30 cellular contexts compared by ENCODE assay signal in the genomic region with DNA sequence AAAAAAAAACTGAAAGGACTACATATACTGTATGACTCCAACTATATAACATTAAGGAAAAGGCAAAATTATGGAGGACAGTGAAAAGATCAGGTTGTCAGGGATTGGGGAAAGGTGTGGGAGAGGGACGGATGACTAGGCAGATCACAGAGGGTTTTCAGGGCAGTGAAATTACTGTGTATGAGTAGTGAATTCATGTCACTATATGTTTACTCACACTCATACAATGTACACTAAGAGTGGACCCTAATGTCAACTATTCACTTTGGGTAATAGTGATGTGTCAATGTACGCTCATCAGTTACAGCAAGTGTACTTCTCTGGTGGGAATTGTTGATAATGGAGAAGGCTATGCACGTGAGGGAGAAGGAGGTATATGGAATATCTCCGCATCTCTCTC.
"Had no signal": no experiment of that assay in that cellular context is flagged by ENCODE, and none has a peak within 500 bp of the region (broad histone marks: within the 10 kb centered on the region; RNA-seq: fewer than 3 reads in every experiment).

No MANE protein-coding gene starts in this region.

- H3K4me3 Mint-ChIP-seq: naive thymus-derived CD8-positive, alpha-beta T cell; natural killer cell treated with Interleukin-12 subunit alpha and Interleukin-12 subunit beta and Interleukin-15 and Interleukin-18, amount 100 ng/mL, for 72 hours; nephron progenitor cell; neural crest cell; stimulated activated effector memory CD8-positive, alpha-beta T cell treated with anti-CD3 and anti-CD28 coated beads, Interleukin-12 subunit alpha, Interleukin-12 subunit beta, amount 100 ng/mL, for 72 hours; stimulated activated naive B cell treated with anti-CD40 and anti-IgM and Interleukin-4, amounts not matched to agents 10 μg/mL and 1 μg/mL and 100 μg/mL, for 72 hours; stimulated activated naive CD8-positive, alpha-beta T cell treated with anti-CD3 and anti-CD28 coated beads, Interleukin-15, Interleukin-2, amounts not matched to agents 100 ng/mL and 50 ng/mL, for 24 hours; type B pancreatic cell had no signal

- H3K27me3 ChIP-seq: neutrophil, ovary, right lobe of liver, sigmoid colon, stomach, thyroid gland, transverse colon, upper lobe of right lung, uterus had no signal

- H3K27ac Mint-ChIP-seq: naive thymus-derived CD8-positive, alpha-beta T cell; natural killer cell treated with Interleukin-12 subunit alpha and Interleukin-12 subunit beta and Interleukin-15 and Interleukin-18, amount 100 ng/mL, for 72 hours; nephron progenitor cell; progenitor cell of endocrine pancreas; stimulated activated effector memory CD8-positive, alpha-beta T cell treated with anti-CD3 and anti-CD28 coated beads, Interleukin-12 subunit alpha, Interleukin-12 subunit beta, amount 100 ng/mL, for 72 hours; stimulated activated naive B cell treated with anti-CD40 and anti-IgM and Interleukin-4, amounts not matched to agents 10 μg/mL and 1 μg/mL and 100 μg/mL, for 72 hours; stimulated activated naive CD8-positive, alpha-beta T cell treated with anti-CD3 and anti-CD28 coated beads, Interleukin-15, Interleukin-2, amounts not matched to agents 100 ng/mL and 50 ng/mL, for 24 hours; type B pancreatic cell had no signal

- H3K4me1 Mint-ChIP-seq: nephron progenitor cell; neural crest cell; stimulated activated effector memory CD8-positive, alpha-beta T cell treated with anti-CD3 and anti-CD28 coated beads, Interleukin-12 subunit alpha, Interleukin-12 subunit beta, amount 100 ng/mL, for 72 hours had no signal

- DNase-seq: naive thymus-derived CD8-positive, alpha-beta T cell; nephron progenitor cell; nucleus accumbens; ovary; posterior cingulate gyrus; psoas muscle; right cardiac atrium; right lobe of liver; sigmoid colon; small intestine; stimulated activated CD4-positive, alpha-beta T cell treated with anti-CD3 and anti-CD28 coated beads, Interleukin-15, amount 100 ng/mL, for 24 hours; stimulated activated CD4-positive, alpha-beta T cell treated with anti-CD3 and anti-CD28 coated beads, Interleukin-2, amount 100 ng/mL, for 24 hours; stimulated activated CD4-positive, alpha-beta T cell treated with anti-CD3 and anti-CD28 coated beads, Interleukin-2, amount 100 ng/mL, for 48 hours; stimulated activated CD4-positive, alpha-beta T cell treated with anti-CD3 and anti-CD28 coated beads, Interleukin-4, amount 100 ng/mL, for 24 hours; stimulated activated naive B cell treated with anti-CD40 and anti-IgM and Interleukin-4, amounts not matched to agents 10 μg/mL and 1 μg/mL and 100 μg/mL, for 72 hours; stimulated activated naive CD4-positive, alpha-beta T cell treated with Interleukin-2 at 50 U/mL for 16 hours; stomach; thyroid gland; transverse colon; upper lobe of right lung; uterus had no signal

- H3K27me3 Mint-ChIP-seq: progenitor cell of endocrine pancreas, type B pancreatic cell had no signal

- H3K27ac ChIP-seq: neutrophil, ovary, parathyroid adenoma, psoas muscle, right lobe of liver, sigmoid colon, stomach, thoracic aorta, thyroid gland, transverse colon, upper lobe of right lung, uterus had no signal

- H3K36me3 Mint-ChIP-seq: naive thymus-derived CD8-positive, alpha-beta T cell; natural killer cell treated with Interleukin-12 subunit alpha and Interleukin-12 subunit beta and Interleukin-15 and Interleukin-18, amount 100 ng/mL, for 72 hours; stimulated activated effector memory CD8-positive, alpha-beta T cell treated with anti-CD3 and anti-CD28 coated beads, Interleukin-12 subunit alpha, Interleukin-12 subunit beta, amount 100 ng/mL, for 72 hours; stimulated activated naive B cell treated with anti-CD40 and anti-IgM and Interleukin-4, amounts not matched to agents 10 μg/mL and 1 μg/mL and 100 μg/mL, for 72 hours; type B pancreatic cell had no signal

- H3K9me3 Mint-ChIP-seq: stimulated activated naive CD8-positive, alpha-beta T cell treated with anti-CD3 and anti-CD28 coated beads, Interleukin-15, Interleukin-2, amounts not matched to agents 100 ng/mL and 50 ng/mL, for 24 hours; type B pancreatic cell had no signal

- H3K4me3 ChIP-seq: ovary, psoas muscle, right lobe of liver, sigmoid colon, stomach, thoracic aorta, thyroid gland, transverse colon, upper lobe of right lung, uterus had no signal

- H3K9me3 ChIP-seq: neutrophil, ovary, psoas muscle, right lobe of liver, sigmoid colon, thoracic aorta, thyroid gland, transverse colon, upper lobe of right lung, uterus had no signal

- H3K36me3 ChIP-seq: neutrophil, ovary, right lobe of liver, sigmoid colon, stomach, thoracic aorta, thyroid gland, transverse colon, upper lobe of right lung, uterus had no signal

- ATAC-seq: naive thymus-derived CD8-positive, alpha-beta T cell; natural killer cell treated with Interleukin-12 subunit alpha and Interleukin-12 subunit beta and Interleukin-15 and Interleukin-18, amount 100 ng/mL, for 72 hours; psoas muscle; right cardiac atrium; right lobe of liver; stimulated activated effector memory CD8-positive, alpha-beta T cell treated with anti-CD3 and anti-CD28 coated beads, Interleukin-12 subunit alpha, Interleukin-12 subunit beta, amount 100 ng/mL, for 72 hours; stimulated activated naive B cell treated with anti-CD40 and anti-IgM and Interleukin-4, amounts not matched to agents 10 μg/mL and 1 μg/mL and 100 μg/mL, for 72 hours; upper lobe of right lung had no signal

- H3K4me1 ChIP-seq: parathyroid adenoma, psoas muscle, right lobe of liver, sigmoid colon, stomach, thyroid gland, transverse colon, upper lobe of right lung, uterus had no signal
